In genomic region chr12:2813573-2814185, GRCh38 we compare ENCODE assay signal across 8 cellular contexts. TPM values are rescaled to one million over a fixed set of nuclear protein-coding genes. Genes with fewer than 3 reads are reported as not detected.
DNase-seq lines count a peak whose midpoint lies in the region; ATAC-seq and TF ChIP-seq lines count a peak whose summit lies in the region.

No MANE protein-coding gene starts in this region.

- no peaks in the 10 kb centered on the region for H3K9me3 Mint-ChIP-seq in activated T-cell treated with anti-CD3 and anti-CD28 coated beads, Interleukin-2, amount 50 U/mL, for 4 hours
- H3K9me3 Mint-ChIP-seq in nephron: no peaks in the 10 kb centered on the region

- H3K27me3 Mint-ChIP-seq in activated T-cell treated with anti-CD3 and anti-CD28 coated beads, Interleukin-2, amount 50 U/mL, for 4 hours (ENCODE audit: low read depth): no peaks in the 10 kb centered on the region
- peaks cover 3% of the 10 kb centered on the region for H3K27me3 Mint-ChIP-seq in nephron (ENCODE audit: low read depth)

- intact Hi-C loops in upper lobe of right lung (cut with DNase I): no loop called here

- DNase-seq in SKM-1 treated with dmso at 0.1 percent for 144 hours (lab: John Stamatoyannopoulos, UW; ENCODE audit: unreplicated experiment) (peak; percentile 58), SKM-1 (lab: John Stamatoyannopoulos, UW; ENCODE audit: unreplicated experiment) (no peak), NCI-H774 (lab: John Stamatoyannopoulos, UW) (peak; percentile 10), fibroblast of mammary gland (ENCODE audit: low read depth) (peak; percentile 73), upper lobe of right lung (no peak)
- peak; percentile 31 for DNase-seq in activated T-cell treated with anti-CD3 and anti-CD28 coated beads, Interleukin-2, amount 50 U/mL, for 4 hours

- H3K27ac ChIP-seq in upper lobe of right lung: peak overlapping the region; percentile 96

- H3K36me3 ChIP-seq in upper lobe of right lung: peaks cover 23% of the 10 kb centered on the region

- peaks cover 28% of the 10 kb centered on the region for H3K4me1 Mint-ChIP-seq in activated T-cell treated with anti-CD3 and anti-CD28 coated beads, Interleukin-2, amount 50 U/mL, for 4 hours (ENCODE audit: low read depth)
- peaks cover 15% of the 10 kb centered on the region for H3K4me1 Mint-ChIP-seq in nephron

- peaks cover 13% of the 10 kb centered on the region for H3K36me3 Mint-ChIP-seq in activated T-cell treated with anti-CD3 and anti-CD28 coated beads, Interleukin-2, amount 50 U/mL, for 4 hours (ENCODE audit: insufficient read depth)
- H3K36me3 Mint-ChIP-seq in nephron (ENCODE audit: low read depth): peaks cover 20% of the 10 kb centered on the region

- ATAC-seq in HG03354 (IDR thresholded peaks at IDR 0.05; ENCODE audit: poor library complexity, severe bottlenecking, unreplicated experiment) (peak; percentile 36), upper lobe of right lung (peak; percentile 47)
- peak; percentile 18 to 29 for ATAC-seq in activated T-cell treated with anti-CD3 and anti-CD28 coated beads, Interleukin-2, amount 50 U/mL, for 4 hours

- H3K4me3 Mint-ChIP-seq in activated T-cell treated with anti-CD3 and anti-CD28 coated beads, Interleukin-2, amount 50 U/mL, for 4 hours: peak overlapping the region; percentile 100
- H3K4me3 Mint-ChIP-seq in nephron: peak overlapping the region; percentile 98 to 99 (median 99)

- peak overlapping the region; percentile 98 to 100 (median 100) for H3K27ac Mint-ChIP-seq in nephron

- TF ChIP-seq CTCF in fibroblast of mammary gland (conservative IDR thresholded peaks at IDR 0.05; ENCODE audit: control insufficient read depth, insufficient read depth, low read depth, low read length): peak; percentile 87
- TF ChIP-seq CTCF in nephron (IDR thresholded peaks at IDR 0.05; ENCODE audit: unreplicated experiment in 3 of 3): peak; percentile 59 to 71 (median 69)
- peak; percentile 61 for TF ChIP-seq CTCF in upper lobe of right lung (IDR thresholded peaks at IDR 0.05)

- H3K4me1 ChIP-seq in upper lobe of right lung: peaks cover 5% of the 10 kb centered on the region

- H3K27me3 ChIP-seq in upper lobe of right lung: no peaks in the 10 kb centered on the region

- no peaks in the 10 kb centered on the region for H3K9me3 ChIP-seq in upper lobe of right lung

- H3K4me3 ChIP-seq in fibroblast of mammary gland (ENCODE audit: control insufficient read depth, low read depth, low read length) (peak overlapping the region; percentile 95), upper lobe of right lung (peak overlapping the region; percentile 73)

RNA-seq across cellular contexts. Expression of gene ITFG2, which starts 1.2 kb away (rescaled TPM):
- 10 to 100 TPM; 39.7 to 46.9 (median 45.0) TPM for total RNA-seq in activated T-cell treated with anti-CD3 and anti-CD28 coated beads, Interleukin-2, amount 50 U/mL, for 4 hours
- total RNA-seq in upper lobe of right lung: 42.3 TPM

RNA-seq across cellular contexts. Expression of gene FKBP4, which starts 18.9 kb away (rescaled TPM):
- 100 to 1,000 TPM; 296 to 336 (median 319) TPM for total RNA-seq in activated T-cell treated with anti-CD3 and anti-CD28 coated beads, Interleukin-2, amount 50 U/mL, for 4 hours
- total RNA-seq in upper lobe of right lung: 56.9 TPM

RNA-seq across cellular contexts. Expression of gene NRIP2, which starts 21.2 kb away (rescaled TPM):
- total RNA-seq in activated T-cell treated with anti-CD3 and anti-CD28 coated beads, Interleukin-2, amount 50 U/mL, for 4 hours: not detected
- 0.61 TPM for total RNA-seq in upper lobe of right lung

RNA-seq across cellular contexts. Expression of gene TEX52, which starts 43.2 kb away (rescaled TPM):
- not detected for total RNA-seq in activated T-cell treated with anti-CD3 and anti-CD28 coated beads, Interleukin-2, amount 50 U/mL, for 4 hours
- not detected for total RNA-seq in upper lobe of right lung

Comparison
In these comparisons a context has a peak if more than half of its experiments do, and no peak if none do; other contexts are left out.
1. DNase-seq: peak in SKM-1 treated with dmso at 0.1 percent for 144 hours (single experiment), NCI-H774 (single experiment), activated T-cell treated with anti-CD3 and anti-CD28 coated beads, Interleukin-2, amount 50 U/mL, for 4 hours (single experiment) and fibroblast of mammary gland (single experiment); none in SKM-1 (single experiment) and upper lobe of right lung (single experiment).
2. Peak in every context shown above with its lines, with median percentiles within 50 percentile points of each other: ATAC-seq and CTCF ChIP-seq.